Comparison of ENCODE assay signal across 8 cellular contexts in genomic region chr20:56422131-56422823, GRCh38. TPM values are rescaled to one million over a fixed set of nuclear protein-coding genes. Genes with fewer than 3 reads are reported as not detected.
DNase-seq lines count a peak whose midpoint lies in the region.
"Had no signal": no experiment of that assay in that cellular context is flagged by ENCODE, and none has a peak within 500 bp of the region (broad histone marks: within the 10 kb centered on the region; RNA-seq: fewer than 3 reads in every experiment).

No MANE protein-coding gene starts in this region.

- H3K4ac ChIP-seq in neuronal stem cell (ENCODE audit: low read length) (no peak overlapping the region), mesendoderm (ENCODE audit: low read depth, low read length) (no peak overlapping the region)

- H3K56ac ChIP-seq in mesendoderm (ENCODE audit: low read length) = no peak overlapping the region

- H2BK15ac ChIP-seq in neuronal stem cell (ENCODE audit: low read length) = no peak overlapping the region
- H2BK15ac ChIP-seq in mesendoderm (replicated peaks; ENCODE audit: low read depth) = no peak overlapping the region

- peak overlapping the region; percentile 82 for H2AFZ ChIP-seq in neuronal stem cell (ENCODE audit: low read length)

- H3K27ac ChIP-seq in neuronal stem cell (replicated peaks; ENCODE audit: low read length) (no peak overlapping the region), mesendoderm (ENCODE audit: low read depth, low read length) (no peak overlapping the region)
- H3K27ac ChIP-seq: VCaP had no signal

- no peak overlapping the region for H4K8ac ChIP-seq in neuronal stem cell (ENCODE audit: low read depth, low read length)
- H4K8ac ChIP-seq in mesendoderm (ENCODE audit: low read depth, low read length) = no peak overlapping the region

- H3K79me1 ChIP-seq in neuronal stem cell (ENCODE audit: low read depth, low read length) (no peaks in the 10 kb centered on the region), mesendoderm (ENCODE audit: low read length) (no peaks in the 10 kb centered on the region)

- H3K9ac ChIP-seq in neuronal stem cell (ENCODE audit: low read depth, low read length, poor library complexity) (no peak overlapping the region), mesendoderm (ENCODE audit: low read length) (no peak overlapping the region)

- no peak overlapping the region for H2BK5ac ChIP-seq in neuronal stem cell (ENCODE audit: low read length)
- H2BK5ac ChIP-seq in mesendoderm (ENCODE audit: low read length) = no peak overlapping the region

- DNase-seq in GF-D8 (lab: John Stamatoyannopoulos, UW) (peak; percentile 52), MV-4-11 (lab: John Stamatoyannopoulos, UW) (peak; percentile 84), brain pericyte (ENCODE audit: low read depth, low spot score) (peak; percentile 46), neuronal stem cell (ENCODE audit: low spot score) (no peak), mesendoderm (no peak), GOT3 (lab: John Stamatoyannopoulos, UW) (no peak), NCI-H187 (lab: John Stamatoyannopoulos, UW) (no peak)

- H2AK5ac ChIP-seq in neuronal stem cell (ENCODE audit: low read depth, low read length) = no peak overlapping the region
- no peak overlapping the region for H2AK5ac ChIP-seq in mesendoderm (ENCODE audit: low read length)

- H3K79me2 ChIP-seq in mesendoderm (ENCODE audit: control insufficient read depth, insufficient read depth, low read length) = no peaks in the 10 kb centered on the region

- no peak overlapping the region for H3K18ac ChIP-seq in neuronal stem cell (ENCODE audit: low read length)
- H3K18ac ChIP-seq in mesendoderm (ENCODE audit: low read length) = no peak overlapping the region

- H4K5ac ChIP-seq in mesendoderm (ENCODE audit: low read length) = no peak overlapping the region

- no peak overlapping the region for H3K23ac ChIP-seq in neuronal stem cell (ENCODE audit: low read depth, low read length, poor library complexity)
- no peak overlapping the region for H3K23ac ChIP-seq in mesendoderm (ENCODE audit: low read length)

- no peaks in the 10 kb centered on the region for H3K36me3 ChIP-seq in neuronal stem cell (replicated peaks in 1 of 2; ENCODE audit: control insufficient read depth in 2 of 2, insufficient read depth in 2 of 2, low read length in 2 of 2)
- H3K36me3 ChIP-seq in mesendoderm (ENCODE audit: control insufficient read depth, insufficient read depth, low read length) = no peaks in the 10 kb centered on the region

- no peaks in the 10 kb centered on the region for H3K9me3 ChIP-seq in neuronal stem cell (replicated peaks in 1 of 2; ENCODE audit: control insufficient read depth in 2 of 2, insufficient read depth in 1 of 2, low read depth in 1 of 2, low read length in 2 of 2)

- H4K91ac ChIP-seq in neuronal stem cell (ENCODE audit: low read depth, low read length, poor library complexity) = no peak overlapping the region

- peaks cover 0 to 11% of the 10 kb centered on the region in 2 donors for H3K4me1 ChIP-seq in neuronal stem cell (ENCODE audit: control insufficient read depth in 2 of 2, insufficient read depth in 1 of 2, low read depth in 1 of 2, low read length in 2 of 2)
- no peaks in the 10 kb centered on the region for H3K4me1 ChIP-seq in mesendoderm (ENCODE audit: control insufficient read depth, low read depth, low read length)

- no peak overlapping the region for H3K4me3 ChIP-seq in neuronal stem cell (ENCODE audit: low read length in 2 of 2)
- no peak overlapping the region for H3K4me3 ChIP-seq in mesendoderm (ENCODE audit: low read length)

- H2BK120ac ChIP-seq in neuronal stem cell (ENCODE audit: low read depth, low read length) (no peak overlapping the region), mesendoderm (ENCODE audit: low read depth, low read length) (no peak overlapping the region)

- H3K27me3 ChIP-seq in neuronal stem cell (ENCODE audit: control insufficient read depth in 3 of 3, insufficient read depth in 3 of 3, low read depth in 1 of 3, low read length in 3 of 3) (no peaks in the 10 kb centered on the region), mesendoderm (ENCODE audit: insufficient read depth, low read length, poor library complexity) (no peaks in the 10 kb centered on the region)

- H2BK12ac ChIP-seq in neuronal stem cell (ENCODE audit: low read length) = no peak overlapping the region

- WGBS in neuronal stem cell (ENCODE audit: extremely low coverage in 2 of 2, insufficient read length in 2 of 2, insufficient replicate concordance in 1 of 2), 2 donors = no CpG with 5 or more reads among the region's 8 CpGs
- WGBS in mesendoderm (ENCODE audit: extremely low coverage, insufficient coverage, low lambda C conversion rate) = no CpG with 5 or more reads among the region's 8 CpGs

- H3K14ac ChIP-seq in neuronal stem cell (ENCODE audit: low read length) = no peak overlapping the region

- H3K4me2 ChIP-seq in neuronal stem cell (ENCODE audit: insufficient read depth, low read length, poor library complexity, severe bottlenecking) (no peak overlapping the region), mesendoderm (ENCODE audit: low read length) (no peak overlapping the region)

RNA-seq across cellular contexts. Expression of gene CASS4, which starts 10.2 kb away (rescaled TPM):
- polyA plus RNA-seq in neuronal stem cell (2013, experiment 1 of 2) = 0.22 TPM
- 0.28 TPM for polyA plus RNA-seq in neuronal stem cell (2013, experiment 2 of 2)
- polyA plus RNA-seq in mesendoderm (2013, experiment 1 of 2) = not detected
- polyA plus RNA-seq in mesendoderm (2013, experiment 2 of 2) = not detected

RNA-seq across cellular contexts. Expression of gene CSTF1, which starts 29.8 kb away (rescaled TPM):
- 28.7 TPM for polyA plus RNA-seq in neuronal stem cell (2013, experiment 1 of 2)
- 29.5 TPM for polyA plus RNA-seq in neuronal stem cell (2013, experiment 2 of 2)
- polyA plus RNA-seq in mesendoderm (2013, experiment 1 of 2) = 39.7 TPM
- polyA plus RNA-seq in mesendoderm (2013, experiment 2 of 2) = 40.9 TPM

RNA-seq across cellular contexts. Expression of gene AURKA, which starts 30.3 kb away (rescaled TPM):
- polyA plus RNA-seq in neuronal stem cell (2013, experiment 1 of 2) = 113 TPM
- polyA plus RNA-seq in neuronal stem cell (2013, experiment 2 of 2) = 109 TPM
- polyA plus RNA-seq in mesendoderm (2013, experiment 1 of 2) = 91.0 TPM
- polyA plus RNA-seq in mesendoderm (2013, experiment 2 of 2) = 89.8 TPM

RNA-seq across cellular contexts. Expression of gene RTF2, which starts 46.1 kb away (rescaled TPM):
- 48.3 TPM for polyA plus RNA-seq in neuronal stem cell (2013, experiment 1 of 2)
- polyA plus RNA-seq in neuronal stem cell (2013, experiment 2 of 2) = 45.7 TPM
- 41.7 TPM for polyA plus RNA-seq in mesendoderm (2013, experiment 1 of 2)
- polyA plus RNA-seq in mesendoderm (2013, experiment 2 of 2) = 43.6 TPM

Comparison
In these comparisons a context has a peak if more than half of its experiments do, and no peak if none do; other contexts are left out.
1. DNase-seq: peak in GF-D8 (single experiment), MV-4-11 (single experiment) and brain pericyte (single experiment); none in neuronal stem cell (single experiment), mesendoderm (single experiment), GOT3 (single experiment) and NCI-H187 (0 of 2).